Comparison of ENCODE assay signal across 9 cellular contexts in genomic region chr7:139523199-139523941, GRCh38. TPM values are rescaled to one million over a fixed set of nuclear protein-coding genes. Genes with fewer than 3 reads are reported as not detected.
DNase-seq lines count a peak whose midpoint lies in the region; ATAC-seq and TF ChIP-seq lines count a peak whose summit lies in the region.
"Had no signal": no experiment of that assay in that cellular context is flagged by ENCODE, and none has a peak within 500 bp of the region (broad histone marks: within the 10 kb centered on the region; RNA-seq: fewer than 3 reads in every experiment).

Gene CLEC2L (plus strand): TSS chr7:139523685. CDS start chr7:139523928, 243 bp downstream.

- no peaks in the 10 kb centered on the region for H3K36me3 Mint-ChIP-seq in brain

- no peak within 1 kb of the TSS for H3K4me3 ChIP-seq in mesendoderm (ENCODE audit: low read length)
- peak within 1 kb of the TSS in 3 of 4 donors; percentile 10 to 33 (median 22) for H3K4me3 ChIP-seq in upper lobe of left lung

- no peak within 1 kb of the TSS for H3K27ac ChIP-seq in mesendoderm (ENCODE audit: low read depth, low read length)
- H3K27ac ChIP-seq in upper lobe of left lung, result no peak within 1 kb of the TSS
- H3K27ac ChIP-seq: heart right ventricle had no signal

- H4K8ac ChIP-seq in mesendoderm (ENCODE audit: low read depth, low read length), result no peak within 1 kb of the TSS

- H3K9ac ChIP-seq in mesendoderm (ENCODE audit: low read length), result peak within 1 kb of the TSS; percentile 41

- H3K4me1 Mint-ChIP-seq in brain, result no peaks in the 10 kb centered on the region

- no peak within 1 kb of the TSS for H2BK15ac ChIP-seq in mesendoderm (replicated peaks; ENCODE audit: low read depth)

- H3K27me3 Mint-ChIP-seq in brain, result peaks cover 58% of the 10 kb centered on the region

- H3K9me3 Mint-ChIP-seq in brain, result peaks cover 0 to 15% (median 10%) of the 10 kb centered on the region in 5 experiments

- no peaks in the 10 kb centered on the region for H3K9me3 ChIP-seq in upper lobe of left lung
- H3K9me3 ChIP-seq: heart right ventricle had no signal

- H2BK5ac ChIP-seq in mesendoderm (ENCODE audit: low read length), result no peak within 1 kb of the TSS

- peak within 1 kb of the TSS; percentile 46 for H3K4me2 ChIP-seq in mesendoderm (ENCODE audit: low read length)

- no CpG with 5 or more reads among the region's 75 CpGs for WGBS in mesendoderm (ENCODE audit: extremely low coverage, insufficient coverage, low lambda C conversion rate)
- WGBS in upper lobe of left lung, 2 donors, result 9 to 11% methylated on average over 10 to 17 of the region's 75 CpGs

- H3K18ac ChIP-seq in mesendoderm (ENCODE audit: low read length), result peak within 1 kb of the TSS; percentile 42

- H3K4me3 Mint-ChIP-seq in brain, result peak within 1 kb of the TSS; percentile 77 to 85 (median 81)

- H3K4ac ChIP-seq in mesendoderm (ENCODE audit: low read depth, low read length), result no peak within 1 kb of the TSS

- ATAC-seq in upper lobe of left lung (ENCODE audit: low FRiP score in 2 of 2) (peak in 1 of 2 donors; percentile 55), HG02973 (IDR thresholded peaks at IDR 0.05; ENCODE audit: unreplicated experiment) (no peak), HG02885 (IDR thresholded peaks at IDR 0.05; ENCODE audit: poor library complexity, unreplicated experiment) (no peak)

- TF ChIP-seq CTCF in brain (conservative IDR thresholded peaks at IDR 0.05) (no peak), upper lobe of left lung (IDR thresholded peaks at IDR 0.05) (no peak)

- no peak within 1 kb of the TSS for H2AK5ac ChIP-seq in mesendoderm (ENCODE audit: low read length)

- H3K79me2 ChIP-seq in mesendoderm (ENCODE audit: control insufficient read depth, insufficient read depth, low read length), result no peaks in the 10 kb centered on the region

- peak within 1 kb of the TSS; percentile 65 for H3K56ac ChIP-seq in mesendoderm (ENCODE audit: low read length)

- no peak for TF ChIP-seq EP300 in upper lobe of left lung (IDR thresholded peaks at IDR 0.05)

- no peak within 1 kb of the TSS for H3K23ac ChIP-seq in mesendoderm (ENCODE audit: low read length)

- H2BK120ac ChIP-seq in mesendoderm (ENCODE audit: low read depth, low read length), result no peak within 1 kb of the TSS

- H4K5ac ChIP-seq in mesendoderm (ENCODE audit: low read length), result no peak within 1 kb of the TSS

- DNase-seq in activated T-cell treated with anti-CD3 and anti-CD28 coated beads for 48 hours (ENCODE audit: low read depth), result peak; percentile 21
- DNase-seq in activated T-cell treated with anti-CD3 and anti-CD28 coated beads, Interleukin-2, amount 50 U/mL, for 1 hour, result no peak
- peak; percentile 26 for DNase-seq in mesendoderm
- peak in 1 of 2 donors; percentile 84 for DNase-seq in upper lobe of left lung
- no peak for DNase-seq in NCI-H510A (lab: John Stamatoyannopoulos, UW)
- DNase-seq: heart right ventricle had no signal

- no peak within 1 kb of the TSS for H3K27ac Mint-ChIP-seq in brain

- no peaks in the 10 kb centered on the region for H3K79me1 ChIP-seq in mesendoderm (ENCODE audit: low read length)

- H3K27me3 ChIP-seq in mesendoderm (ENCODE audit: insufficient read depth, low read length, poor library complexity), result peaks cover 16% of the 10 kb centered on the region
- H3K27me3 ChIP-seq in upper lobe of left lung, result peaks cover 0 to 24% (median 9%) of the 10 kb centered on the region in 4 donors

- H3K36me3 ChIP-seq in mesendoderm (ENCODE audit: control insufficient read depth, insufficient read depth, low read length), result no peaks in the 10 kb centered on the region
- H3K36me3 ChIP-seq in upper lobe of left lung, result no peaks in the 10 kb centered on the region
- H3K36me3 ChIP-seq: heart right ventricle had no signal

- no peaks in the 10 kb centered on the region for H3K4me1 ChIP-seq in mesendoderm (ENCODE audit: control insufficient read depth, low read depth, low read length)
- H3K4me1 ChIP-seq in upper lobe of left lung, result peaks cover 4 to 16% (median 5%) of the 10 kb centered on the region in 4 donors

- no peak for TF ChIP-seq POLR2A in upper lobe of left lung (IDR thresholded peaks at IDR 0.05)

RNA-seq across cellular contexts. Expression of gene CLEC2L, which starts in this region (rescaled TPM):
- polyA plus RNA-seq in brain (ENCODE audit: insufficient read depth, low read depth, low replicate concordance), result 12.9 TPM
- polyA plus RNA-seq in mesendoderm (2013, experiment 1 of 2), result 0.03 TPM
- 0.06 TPM for polyA plus RNA-seq in mesendoderm (2013, experiment 2 of 2)
- total RNA-seq in upper lobe of left lung, result not detected

Comparison
In these comparisons a context has a peak if more than half of its experiments do, and no peak if none do; other contexts are left out.
1. DNase-seq: peak in activated T-cell treated with anti-CD3 and anti-CD28 coated beads for 48 hours (single experiment) and mesendoderm (single experiment); none in activated T-cell treated with anti-CD3 and anti-CD28 coated beads, Interleukin-2, amount 50 U/mL, for 1 hour (single experiment) and NCI-H510A (single experiment).